Comparison of ENCODE assay signal across 26 cellular contexts in the genomic region with DNA sequence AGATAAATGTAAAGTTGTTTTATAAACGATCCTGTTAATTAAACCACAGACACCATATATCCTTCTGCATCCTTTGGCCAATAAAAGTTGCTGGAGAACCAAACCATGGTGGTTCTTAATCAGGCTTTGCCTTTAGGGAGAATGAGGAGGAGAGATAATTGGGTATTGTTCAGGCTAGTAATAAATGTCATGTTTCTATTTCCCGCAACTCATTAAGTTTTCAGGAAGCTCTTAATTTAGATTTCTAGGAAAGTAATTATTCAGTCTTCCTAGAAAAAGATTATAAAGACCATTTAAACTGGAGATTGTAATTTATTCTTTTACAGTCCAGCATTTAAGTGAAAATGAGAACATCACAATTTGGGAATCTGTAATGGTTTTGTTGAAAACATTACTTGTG.
"Had no signal": no experiment of that assay in that cellular context is flagged by ENCODE, and none has a peak within 500 bp of the region (broad histone marks: within the 10 kb centered on the region; RNA-seq: fewer than 3 reads in every experiment).

No MANE protein-coding gene starts in this region.

- H3K4me1 Mint-ChIP-seq: WTC11 had no signal

- H3K4me3 Mint-ChIP-seq: activated CD4-positive, alpha-beta memory T cell treated with anti-CD3 and anti-CD28 coated beads, Interleukin-2, amount 10 ng/mL, durations not matched to agents 7 days and 5 days; activated CD4-positive, alpha-beta T cell treated with anti-CD3 and anti-CD28 coated beads, Interleukin-2, amount 10 ng/mL, durations not matched to agents 7 days and 5 days; activated naive CD4-positive, alpha-beta T cell treated with anti-CD3 and anti-CD28 coated beads, Interleukin-2, amount 10 ng/mL, durations not matched to agents 7 days and 5 days; activated naive CD8-positive, alpha-beta T cell treated with anti-CD3 and anti-CD28 coated beads, Interleukin-2, amount 10 ng/mL, durations not matched to agents 7 days and 5 days; activated T-cell treated with anti-CD3 and anti-CD28 coated beads, Interleukin-2, amount 50 U/mL, for 24 hours; activated T-cell treated with anti-CD3 and anti-CD28 coated beads, Interleukin-2, amount 50 U/mL, for 72 hours; WTC11 had no signal

- H3K9me3 Mint-ChIP-seq: activated CD4-positive, alpha-beta memory T cell treated with anti-CD3 and anti-CD28 coated beads, Interleukin-2, amount 10 ng/mL, durations not matched to agents 7 days and 5 days; activated CD4-positive, alpha-beta T cell treated with anti-CD3 and anti-CD28 coated beads, Interleukin-2, amount 10 ng/mL, durations not matched to agents 7 days and 5 days; activated naive CD4-positive, alpha-beta T cell treated with anti-CD3 and anti-CD28 coated beads, Interleukin-2, amount 10 ng/mL, durations not matched to agents 7 days and 5 days; activated naive CD4-positive, alpha-beta T cell treated with anti-CD3 and anti-CD28 coated beads, Interleukin-2, amount 50 U/mL, for 72 hours; activated naive CD8-positive, alpha-beta T cell treated with anti-CD3 and anti-CD28 coated beads, Interleukin-2, amount 10 ng/mL, durations not matched to agents 7 days and 5 days; activated T-cell treated with anti-CD3 and anti-CD28 coated beads, Interleukin-2, amount 50 U/mL, for 24 hours; activated T-cell treated with anti-CD3 and anti-CD28 coated beads, Interleukin-2, amount 50 U/mL, for 72 hours; brain; WTC11 had no signal

- H3K27me3 Mint-ChIP-seq: activated CD4-positive, alpha-beta memory T cell treated with anti-CD3 and anti-CD28 coated beads, Interleukin-2, amount 10 ng/mL, durations not matched to agents 7 days and 5 days; activated CD4-positive, alpha-beta T cell treated with anti-CD3 and anti-CD28 coated beads, Interleukin-2, amount 10 ng/mL, durations not matched to agents 7 days and 5 days; activated naive CD4-positive, alpha-beta T cell treated with anti-CD3 and anti-CD28 coated beads, Interleukin-2, amount 10 ng/mL, durations not matched to agents 7 days and 5 days; activated naive CD8-positive, alpha-beta T cell treated with anti-CD3 and anti-CD28 coated beads, Interleukin-2, amount 10 ng/mL, durations not matched to agents 7 days and 5 days; activated T-cell treated with anti-CD3 and anti-CD28 coated beads, Interleukin-2, amount 50 U/mL, for 24 hours; brain had no signal

- H3K27ac Mint-ChIP-seq: activated CD4-positive, alpha-beta memory T cell treated with anti-CD3 and anti-CD28 coated beads, Interleukin-2, amount 10 ng/mL, durations not matched to agents 7 days and 5 days; activated CD4-positive, alpha-beta T cell treated with anti-CD3 and anti-CD28 coated beads, Interleukin-2, amount 10 ng/mL, durations not matched to agents 7 days and 5 days; activated naive CD4-positive, alpha-beta T cell treated with anti-CD3 and anti-CD28 coated beads, Interleukin-2, amount 10 ng/mL, durations not matched to agents 7 days and 5 days; activated naive CD4-positive, alpha-beta T cell treated with anti-CD3 and anti-CD28 coated beads, Interleukin-2, amount 50 U/mL, for 72 hours; activated naive CD8-positive, alpha-beta T cell treated with anti-CD3 and anti-CD28 coated beads, Interleukin-2, amount 10 ng/mL, durations not matched to agents 7 days and 5 days; activated T-cell treated with anti-CD3 and anti-CD28 coated beads, Interleukin-2, amount 50 U/mL, for 24 hours; activated T-cell treated with anti-CD3 and anti-CD28 coated beads, Interleukin-2, amount 50 U/mL, for 72 hours; WTC11 had no signal

- ATAC-seq: activated naive CD4-positive, alpha-beta T cell treated with anti-CD3 and anti-CD28 coated beads, Interleukin-2, amount 50 U/mL, for 72 hours; activated T-cell treated with anti-CD3 and anti-CD28 coated beads, Interleukin-2, amount 50 U/mL, for 72 hours; WTC11 had no signal

- DNase-seq: activated CD4-positive, alpha-beta memory T cell treated with anti-CD3 and anti-CD28 coated beads, Interleukin-2, amount 10 ng/mL, durations not matched to agents 7 days and 5 days; activated CD4-positive, alpha-beta T cell treated with anti-CD3 and anti-CD28 coated beads for 1 hour; activated CD4-positive, alpha-beta T cell treated with anti-CD3 and anti-CD28 coated beads for 4 hours; activated CD4-positive, alpha-beta T cell treated with anti-CD3 and anti-CD28 coated beads, Interleukin-2, amount 10 ng/mL, durations not matched to agents 7 days and 5 days; activated CD4-positive, alpha-beta T cell treated with anti-CD3 and anti-CD28 coated beads, Interleukin-2, amount 50 U/mL, for 4 hours; activated CD8-positive, alpha-beta memory T cell treated with anti-CD3 and anti-CD28 coated beads, Interleukin-2, amount 50 U/mL, for 48 hours; activated gamma-delta T cell; activated naive CD4-positive, alpha-beta T cell; activated naive CD4-positive, alpha-beta T cell treated with anti-CD3 and anti-CD28 coated beads, Interleukin-2, amount 10 ng/mL, durations not matched to agents 7 days and 5 days; activated naive CD8-positive, alpha-beta T cell treated with anti-CD3 and anti-CD28 coated beads, Interleukin-2, amount 10 ng/mL, durations not matched to agents 7 days and 5 days; activated T-cell treated with anti-CD3 and anti-CD28 coated beads for 4 hours; activated T-cell treated with anti-CD3 and anti-CD28 coated beads, Interleukin-2, amount 50 U/mL, for 24 hours; activated T-cell treated with anti-CD3 and anti-CD28 coated beads, Interleukin-2, amount 50 U/mL, for 72 hours; central memory CD4-positive, alpha-beta T cell; cerebellar nuclear complex; colonic mucosa; effector CD8-positive, alpha-beta T cell; esophagus squamous epithelium; head of caudate nucleus; T-helper 2 cell had no signal

- FAIRE-seq: endometrium, endothelial cell of umbilical vein, frontal cortex had no signal
